8 cellular contexts compared by ENCODE assay signal in the genomic region with DNA sequence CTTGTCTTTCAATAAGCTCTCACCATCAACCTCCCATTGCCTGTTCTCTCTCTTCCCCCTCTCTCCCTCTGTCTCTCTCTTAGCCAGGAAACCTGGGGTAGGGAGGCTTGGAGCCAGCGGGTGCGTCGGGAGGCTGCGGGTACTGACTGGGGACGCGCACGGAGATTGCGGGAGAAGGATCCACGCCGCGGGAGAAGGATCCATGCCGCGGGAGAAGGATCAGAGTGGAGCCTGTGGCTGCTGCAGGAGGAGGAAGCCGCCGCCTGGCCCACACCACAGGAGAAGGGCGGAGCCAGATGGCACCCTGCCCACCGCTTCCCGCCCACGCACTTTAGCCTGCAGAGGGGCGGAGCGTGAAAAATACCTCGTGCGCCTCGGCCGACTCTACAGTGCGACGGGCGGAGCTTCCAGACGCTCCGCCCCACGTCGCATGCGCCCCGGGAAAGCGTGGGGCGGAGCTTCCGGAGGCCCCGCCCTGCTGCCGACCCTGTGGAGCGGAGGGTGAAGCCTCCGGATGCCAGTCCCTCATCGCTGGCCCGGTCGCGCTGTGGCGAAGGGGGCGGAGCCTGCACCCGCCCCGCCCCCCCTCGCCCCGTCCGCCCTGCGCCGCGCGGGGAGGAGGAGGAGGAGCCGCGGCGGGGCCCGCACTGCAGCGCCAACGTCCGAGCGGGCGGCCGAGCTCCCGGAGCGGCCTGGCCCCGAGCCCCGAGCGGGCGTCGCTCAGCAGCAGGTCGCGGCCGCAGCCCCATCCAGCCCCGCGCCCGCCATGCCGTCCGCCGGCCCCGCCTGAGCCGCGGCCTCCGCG.
DNase-seq lines count a peak whose midpoint lies in the region; ATAC-seq and TF ChIP-seq lines count a peak whose summit lies in the region.
"Not testable (repeated sequence)": the region's sequence is repeated elsewhere in the genome, so short reads cannot be mapped to it uniquely, and the experiment has no call there.

No MANE protein-coding gene starts in this region.

- not testable (repeated sequence) for DNase-seq in CD8-positive, alpha-beta T cell; IMR-90; activated CD8-positive, alpha-beta memory T cell treated with anti-CD3 and anti-CD28 coated beads, Interleukin-2, amount 10 ng/mL, durations not matched to agents 7 days and 5 days; Right ventricle myocardium inferior (ENCODE audit: missing footprints); mucosa of descending colon; stimulated activated naive CD8-positive, alpha-beta T cell treated with anti-CD3 and anti-CD28 coated beads, Interleukin-15, amount 100 ng/mL, for 72 hours

- not testable (repeated sequence) for H2BK15ac ChIP-seq in IMR-90 (ENCODE audit: low read depth, low read length)

- H3K27me3 ChIP-seq in CD8-positive, alpha-beta T cell (ENCODE audit: insufficient read depth, low read length); IMR-90 (ENCODE audit: control insufficient read depth, insufficient read depth, low read length): not testable (repeated sequence)

- H3K27ac ChIP-seq in CD8-positive, alpha-beta T cell (ENCODE audit: low read depth, low read length); IMR-90 (ENCODE audit: insufficient read depth, low read length): not testable (repeated sequence)

- TF ChIP-seq RAD21 in IMR-90 (IDR thresholded peaks at IDR 0.05; ENCODE audit: low read length): not testable (repeated sequence)

- H2BK20ac ChIP-seq in IMR-90 (ENCODE audit: low read depth, low read length): not testable (repeated sequence)

- not testable (repeated sequence) for H2AFZ ChIP-seq in IMR-90 (replicated peaks; ENCODE audit: low read length, poor library complexity)

- H3K9me3 ChIP-seq in CD8-positive, alpha-beta T cell (ENCODE audit: low read length); IMR-90 (ENCODE audit: control insufficient read depth, insufficient read depth, low read length); mucosa of descending colon: not testable (repeated sequence)

- H3K4me1 Mint-ChIP-seq in CD8-positive, alpha-beta T cell (ENCODE audit: low read depth); activated CD8-positive, alpha-beta memory T cell treated with anti-CD3 and anti-CD28 coated beads, Interleukin-2, amount 10 ng/mL, durations not matched to agents 7 days and 5 days; stimulated activated naive CD8-positive, alpha-beta T cell treated with anti-CD3 and anti-CD28 coated beads, Interleukin-15, amount 100 ng/mL, for 72 hours: not testable (repeated sequence)

- intact Hi-C loops in CD8-positive, alpha-beta T cell (cut with DNase I, micrococcal nuclease); IMR-90 (cut with micrococcal nuclease); Right ventricle myocardium inferior (cut with DNase I); mucosa of descending colon (cut with DNase I, micrococcal nuclease): not testable (repeated sequence)

- H4K8ac ChIP-seq in IMR-90 (ENCODE audit: low read depth in 2 of 2, low read length in 2 of 2): not testable (repeated sequence)

- no CpG with 5 or more reads among the region's 87 CpGs for WGBS in IMR-90 (ENCODE audit: extremely low coverage in 2 of 2, insufficient read length in 1 of 2), 2 experiments

- not testable (repeated sequence) for H2AK9ac ChIP-seq in IMR-90 (replicated peaks; ENCODE audit: low read depth, low read length, poor library complexity)

- dilution Hi-C loops in IMR-90 (cut with HindIII; ENCODE audit: low sequenced_read_pairs, unreplicated experiment): not testable (repeated sequence)

- not testable (repeated sequence) for H3K36me3 Mint-ChIP-seq in CD8-positive, alpha-beta T cell; activated CD8-positive, alpha-beta memory T cell treated with anti-CD3 and anti-CD28 coated beads, Interleukin-2, amount 10 ng/mL, durations not matched to agents 7 days and 5 days

- H3K27ac Mint-ChIP-seq in CD8-positive, alpha-beta T cell; activated CD8-positive, alpha-beta memory T cell treated with anti-CD3 and anti-CD28 coated beads, Interleukin-2, amount 10 ng/mL, durations not matched to agents 7 days and 5 days; stimulated activated naive CD8-positive, alpha-beta T cell treated with anti-CD3 and anti-CD28 coated beads, Interleukin-15, amount 100 ng/mL, for 72 hours: not testable (repeated sequence)

- ATAC-seq in CD8-positive, alpha-beta T cell: peak; percentile 90
- peak; percentile 83 for ATAC-seq in GM19468 (IDR thresholded peaks at IDR 0.05; ENCODE audit: extremely low read depth, unreplicated experiment)
- peak; percentile 59 for ATAC-seq in HG02943 (IDR thresholded peaks at IDR 0.05; ENCODE audit: low read depth, unreplicated experiment)
- peak; percentile 94 for ATAC-seq in IMR-90 (ENCODE audit: low read depth)
- peak; percentile 93 for ATAC-seq in activated CD8-positive, alpha-beta memory T cell treated with anti-CD3 and anti-CD28 coated beads, Interleukin-2, amount 10 ng/mL, durations not matched to agents 7 days and 5 days
- peak; percentile 93 for ATAC-seq in Right ventricle myocardium inferior
- ATAC-seq in mucosa of descending colon: peak; percentile 99
- ATAC-seq in stimulated activated naive CD8-positive, alpha-beta T cell treated with anti-CD3 and anti-CD28 coated beads, Interleukin-15, amount 100 ng/mL, for 72 hours: peak; percentile 79

- not testable (repeated sequence) for H2BK5ac ChIP-seq in IMR-90 (ENCODE audit: low read depth, low read length, poor library complexity, severe bottlenecking)

- not testable (repeated sequence) for H3K18ac ChIP-seq in IMR-90 (ENCODE audit: low read depth, low read length)

- not testable (repeated sequence) for H3K9me1 ChIP-seq in IMR-90 (ENCODE audit: insufficient read depth, low read length)

- not testable (repeated sequence) for H2BK120ac ChIP-seq in IMR-90 (ENCODE audit: low read depth, low read length)

- H2AK5ac ChIP-seq in IMR-90 (ENCODE audit: low read depth, low read length): not testable (repeated sequence)

- not testable (repeated sequence) for H3K14ac ChIP-seq in IMR-90 (replicated peaks; ENCODE audit: low read depth, low read length)

- TF ChIP-seq POLR2A in IMR-90 (IDR thresholded peaks at IDR 0.05; ENCODE audit: low read depth, low read length): not testable (repeated sequence)

- in situ Hi-C loops in IMR-90 (cut with MboI; ENCODE audit: low sequenced_read_pairs): not testable (repeated sequence)

- not testable (repeated sequence) for H3K9me3 Mint-ChIP-seq in CD8-positive, alpha-beta T cell; activated CD8-positive, alpha-beta memory T cell treated with anti-CD3 and anti-CD28 coated beads, Interleukin-2, amount 10 ng/mL, durations not matched to agents 7 days and 5 days (ENCODE audit: low read depth); stimulated activated naive CD8-positive, alpha-beta T cell treated with anti-CD3 and anti-CD28 coated beads, Interleukin-15, amount 100 ng/mL, for 72 hours

- H3K9ac ChIP-seq in IMR-90 (ENCODE audit: low read depth, low read length): not testable (repeated sequence)

- H3K79me1 ChIP-seq in IMR-90 (ENCODE audit: low read depth in 1 of 2, low read length in 2 of 2): not testable (repeated sequence)

- not testable (repeated sequence) for H3K4me1 ChIP-seq in CD8-positive, alpha-beta T cell (ENCODE audit: insufficient read depth, low read length); IMR-90 (ENCODE audit: control insufficient read depth, insufficient read depth, low read length); mucosa of descending colon (ENCODE audit: low read depth)

- POLR2A ChIA-PET in CD8-positive, alpha-beta T cell (lab: Charles Lee); IMR-90 (lab: Charles Lee; ENCODE audit: unreplicated experiment): not testable (repeated sequence)

- not testable (repeated sequence) for H3K4ac ChIP-seq in IMR-90 (ENCODE audit: low read depth, low read length)

- not testable (repeated sequence) for H3K56ac ChIP-seq in IMR-90 (ENCODE audit: extremely low read depth, insufficient read depth, low read length)

- CTCF ChIA-PET in CD8-positive, alpha-beta T cell (lab: Charles Lee); IMR-90 (lab: Yijun Ruan, JAX); activated CD8-positive, alpha-beta memory T cell treated with anti-CD3 and anti-CD28 coated beads, Interleukin-2, amount 10 ng/mL, durations not matched to agents 7 days and 5 days (lab: Charles Lee): not testable (repeated sequence)

- H3K4me3 Mint-ChIP-seq in CD8-positive, alpha-beta T cell; activated CD8-positive, alpha-beta memory T cell treated with anti-CD3 and anti-CD28 coated beads, Interleukin-2, amount 10 ng/mL, durations not matched to agents 7 days and 5 days; stimulated activated naive CD8-positive, alpha-beta T cell treated with anti-CD3 and anti-CD28 coated beads, Interleukin-15, amount 100 ng/mL, for 72 hours: not testable (repeated sequence)

- not testable (repeated sequence) for H3K4me3 ChIP-seq in CD8-positive, alpha-beta T cell (ENCODE audit: low read depth, low read length); IMR-90 (ENCODE audit: insufficient read depth, low read depth, low read length); mucosa of descending colon

- not testable (repeated sequence) for H3K4me2 ChIP-seq in IMR-90 (ENCODE audit: low read depth, low read length)

- not testable (repeated sequence) for H4K20me1 ChIP-seq in IMR-90 (ENCODE audit: insufficient read depth, low read length)

- H4K5ac ChIP-seq in IMR-90 (ENCODE audit: low read depth, low read length): not testable (repeated sequence)

- H3K23ac ChIP-seq in IMR-90 (ENCODE audit: low read depth, low read length): not testable (repeated sequence)

- TF ChIP-seq CTCF in CD8-positive, alpha-beta T cell (IDR thresholded peaks at IDR 0.05); IMR-90 (conservative IDR thresholded peaks at IDR 0.05; ENCODE audit: low read depth, low read length); mucosa of descending colon (IDR thresholded peaks at IDR 0.05): not testable (repeated sequence)

- not testable (repeated sequence) for BruUV-seq in IMR-90 (replicated peaks; lab: Mats Ljungman, UMichigan)

- H3K36me3 ChIP-seq in CD8-positive, alpha-beta T cell (ENCODE audit: insufficient read depth, low read length); IMR-90 (ENCODE audit: control insufficient read depth, insufficient read depth, low read length); mucosa of descending colon (ENCODE audit: low read depth): not testable (repeated sequence)

- H4K91ac ChIP-seq in IMR-90 (ENCODE audit: insufficient read depth, low read depth, low read length): not testable (repeated sequence)

- H3K27me3 Mint-ChIP-seq in CD8-positive, alpha-beta T cell (ENCODE audit: low read depth); activated CD8-positive, alpha-beta memory T cell treated with anti-CD3 and anti-CD28 coated beads, Interleukin-2, amount 10 ng/mL, durations not matched to agents 7 days and 5 days; stimulated activated naive CD8-positive, alpha-beta T cell treated with anti-CD3 and anti-CD28 coated beads, Interleukin-15, amount 100 ng/mL, for 72 hours: not testable (repeated sequence)
